In genomic region chr12:108358580-108358965, GRCh38 we compare ENCODE assay signal across 25 cellular contexts. TPM values are rescaled to one million over a fixed set of nuclear protein-coding genes. Genes with fewer than 3 reads are reported as not detected.
"Had no signal": no experiment of that assay in that cellular context is flagged by ENCODE, and none has a peak within 500 bp of the region (broad histone marks: within the 10 kb centered on the region; RNA-seq: fewer than 3 reads in every experiment).

No MANE protein-coding gene starts in this region.

- H3K27ac Mint-ChIP-seq: activated CD4-positive, alpha-beta memory T cell treated with anti-CD3 and anti-CD28 coated beads for 36 hours; activated CD4-positive, alpha-beta T cell treated with anti-CD3 and anti-CD28 coated beads, Interleukin-2, amount 10 ng/mL, durations not matched to agents 7 days and 5 days; activated naive CD4-positive, alpha-beta T cell treated with anti-CD3 and anti-CD28 coated beads, Interleukin-2, amount 10 ng/mL, durations not matched to agents 7 days and 5 days; activated naive CD8-positive, alpha-beta T cell treated with anti-CD3 and anti-CD28 coated beads for 36 hours had no signal

- H3K4me1 Mint-ChIP-seq: activated CD4-positive, alpha-beta T cell treated with anti-CD3 and anti-CD28 coated beads, Interleukin-2, amount 10 ng/mL, durations not matched to agents 7 days and 5 days; activated naive CD4-positive, alpha-beta T cell treated with anti-CD3 and anti-CD28 coated beads, Interleukin-2, amount 10 ng/mL, durations not matched to agents 7 days and 5 days had no signal

- H3K9me3 Mint-ChIP-seq: activated CD4-positive, alpha-beta memory T cell treated with anti-CD3 and anti-CD28 coated beads for 36 hours; activated CD4-positive, alpha-beta T cell treated with anti-CD3 and anti-CD28 coated beads, Interleukin-2, amount 10 ng/mL, durations not matched to agents 7 days and 5 days; activated naive CD8-positive, alpha-beta T cell treated with anti-CD3 and anti-CD28 coated beads for 36 hours had no signal

- H3K36me3 Mint-ChIP-seq: activated CD4-positive, alpha-beta memory T cell treated with anti-CD3 and anti-CD28 coated beads for 36 hours; activated naive CD4-positive, alpha-beta T cell treated with anti-CD3 and anti-CD28 coated beads, Interleukin-2, amount 10 ng/mL, durations not matched to agents 7 days and 5 days; activated naive CD8-positive, alpha-beta T cell treated with anti-CD3 and anti-CD28 coated beads for 36 hours had no signal

- H3K9ac ChIP-seq: SK-N-SH had no signal

- H3K4me3 Mint-ChIP-seq: activated CD4-positive, alpha-beta memory T cell treated with anti-CD3 and anti-CD28 coated beads for 36 hours; activated CD4-positive, alpha-beta T cell treated with anti-CD3 and anti-CD28 coated beads, Interleukin-2, amount 10 ng/mL, durations not matched to agents 7 days and 5 days; activated naive CD4-positive, alpha-beta T cell treated with anti-CD3 and anti-CD28 coated beads, Interleukin-2, amount 10 ng/mL, durations not matched to agents 7 days and 5 days; activated naive CD8-positive, alpha-beta T cell treated with anti-CD3 and anti-CD28 coated beads for 36 hours; activated T-cell treated with anti-CD3 and anti-CD28 coated beads, Interleukin-2, amount 50 U/mL, for 4 hours had no signal

- H3K27me3 Mint-ChIP-seq: activated CD4-positive, alpha-beta T cell treated with anti-CD3 and anti-CD28 coated beads, Interleukin-2, amount 10 ng/mL, durations not matched to agents 7 days and 5 days; activated naive CD4-positive, alpha-beta T cell treated with anti-CD3 and anti-CD28 coated beads, Interleukin-2, amount 10 ng/mL, durations not matched to agents 7 days and 5 days had no signal

- H3K4me2 ChIP-seq: SK-N-SH had no signal

- H3K36me3 ChIP-seq: SJCRH30 had no signal

- H3K27me3 ChIP-seq: SJCRH30 had no signal

- H3K4me3 ChIP-seq: SJCRH30 had no signal

- H3K27ac ChIP-seq: RWPE1, SJCRH30, VCaP had no signal

- H3K9me2 ChIP-seq: SK-N-SH had no signal

- H3K4me1 ChIP-seq: SJCRH30 had no signal

- H3K9me3 ChIP-seq: SJCRH30, SK-N-SH had no signal

- DNase-seq: activated CD4-positive, alpha-beta memory T cell treated with anti-CD3 and anti-CD28 coated beads for 36 hours; activated CD4-positive, alpha-beta T cell treated with anti-CD3 and anti-CD28 coated beads, Interleukin-2, amount 10 ng/mL, durations not matched to agents 7 days and 5 days; activated CD4-positive, CD25-positive, alpha-beta regulatory T cell; activated CD8-positive, alpha-beta memory T cell treated with anti-CD3 and anti-CD28 coated beads for 24 hours; activated gamma-delta T cell; activated naive CD4-positive, alpha-beta T cell treated with anti-CD3 and anti-CD28 coated beads, Interleukin-2, amount 10 ng/mL, durations not matched to agents 7 days and 5 days; activated naive CD8-positive, alpha-beta T cell treated with anti-CD3 and anti-CD28 coated beads for 36 hours; activated T-cell treated with anti-CD3 and anti-CD28 coated beads, Interleukin-2, amount 50 U/mL, for 4 hours; MM.1S; NCI-H1105; NCI-H1436; NCI-H1694 treated with DMSO at 0.1 percent for 48 hours; NCI-H2029 treated with DMSO at 0.1 percent for 48 hours; NCI-H345; NCI-H510A; NCI-H526 treated with DMSO at 0.1 percent for 48 hours; NCI-H82; Right ventricle myocardium superior; SJCRH30; SK-N-SH; T-helper 1 cell had no signal

- ATAC-seq: activated T-cell treated with anti-CD3 and anti-CD28 coated beads, Interleukin-2, amount 50 U/mL, for 4 hours had no signal

RNA-seq across cellular contexts. Expression of gene CMKLR1, which starts 19.5 kb away (rescaled TPM):
- total RNA-seq: activated CD4-positive, alpha-beta memory T cell treated with anti-CD3 and anti-CD28 coated beads for 36 hours; activated CD4-positive, alpha-beta T cell treated with anti-CD3 and anti-CD28 coated beads, Interleukin-2, amount 10 ng/mL, durations not matched to agents 7 days and 5 days; activated naive CD8-positive, alpha-beta T cell treated with anti-CD3 and anti-CD28 coated beads for 36 hours; OCI-LY7; T-helper 2 cell treated with Interferon-gamma antibody and Interleukin-4, amounts not matched to agents 100 ng/mL and 5 ng/mL, for 36 hours had no signal
